13 cellular contexts compared by ENCODE assay signal in genomic region chr6:57432162-57432561, GRCh38.
A peak's percentile ranks its signal among the peaks of the same experiment; 100 is the strongest.
DNase-seq lines count a peak whose midpoint lies in the region; ATAC-seq and TF ChIP-seq lines count a peak whose summit lies in the region.
"Had no signal": no experiment of that assay in that cellular context is flagged by ENCODE, and none has a peak within 500 bp of the region (broad histone marks: within the 10 kb centered on the region; RNA-seq: fewer than 3 reads in every experiment).

No MANE protein-coding gene starts in this region.

- intact Hi-C loops in MCF 10A (cut with micrococcal nuclease) = no loop called here
- intact Hi-C loops in breast epithelium (cut with DNase I; ENCODE audit: low total_unique reads) = no loop called here

- no peaks in the 10 kb centered on the region for H3K36me3 Mint-ChIP-seq in MCF 10A (ENCODE audit: insufficient read depth, unreplicated experiment)
- H3K36me3 Mint-ChIP-seq in stimulated activated memory B cell treated with anti-CD40 and anti-IgM and Interleukin-4, amounts not matched to agents 10 μg/mL and 1 μg/mL and 100 μg/mL, for 72 hours = peaks cover 10% of the 10 kb centered on the region

- no peak for TF ChIP-seq CTCF in MCF 10A (IDR thresholded peaks at IDR 0.05; ENCODE audit: unreplicated experiment)
- no peak for TF ChIP-seq CTCF in breast epithelium (IDR thresholded peaks at IDR 0.05)
- no peak for TF ChIP-seq CTCF in fibroblast of pulmonary artery (IDR thresholded peaks at IDR 0.05; ENCODE audit: low read length, missing control alignments)

- no peak overlapping the region for H3K27ac ChIP-seq in breast epithelium
- H3K27ac ChIP-seq: HL-60 had no signal

- no peak for TF ChIP-seq POLR2A in breast epithelium (IDR thresholded peaks at IDR 0.05)

- BruUV-seq in MCF 10A (replicated peaks; lab: Mats Ljungman, UMichigan) = no TSS peak

- H3K4me1 Mint-ChIP-seq in MCF 10A (ENCODE audit: insufficient read depth, unreplicated experiment) = peaks cover 9% of the 10 kb centered on the region
- peaks cover 60% of the 10 kb centered on the region for H3K4me1 Mint-ChIP-seq in stimulated activated memory B cell treated with anti-CD40 and anti-IgM and Interleukin-4, amounts not matched to agents 10 μg/mL and 1 μg/mL and 100 μg/mL, for 72 hours
- H3K4me1 Mint-ChIP-seq: nephron had no signal

- DNase-seq in MCF 10A (ENCODE audit: unreplicated experiment) = peak; percentile 45
- no peak for DNase-seq in breast epithelium (ENCODE audit: low spot score in 2 of 2)
- peak; percentile 88 for DNase-seq in fibroblast of pulmonary artery (ENCODE audit: low read depth)
- no peak for DNase-seq in activated gamma-delta T cell treated with Interleukin-2 at 50 U/mL for 16 hours
- no peak for DNase-seq in effector CD8-positive, alpha-beta T cell (lab: John Stamatoyannopoulos, UW)
- DNase-seq: endodermal cell; NCI-H146; stimulated activated naive CD8-positive, alpha-beta T cell treated with anti-CD3 and anti-CD28 coated beads, Interleukin-15, Interleukin-2, amounts not matched to agents 100 U/mL and 50 U/mL, for 24 hours had no signal

- H3K9me3 ChIP-seq in breast epithelium = no peaks in the 10 kb centered on the region

- H3K27ac Mint-ChIP-seq in MCF 10A (ENCODE audit: low read depth, unreplicated experiment) = peak overlapping the region; percentile 78
- peak overlapping the region; percentile 67 for H3K27ac Mint-ChIP-seq in stimulated activated memory B cell treated with anti-CD40 and anti-IgM and Interleukin-4, amounts not matched to agents 10 μg/mL and 1 μg/mL and 100 μg/mL, for 72 hours
- H3K27ac Mint-ChIP-seq: nephron had no signal

- no peaks in the 10 kb centered on the region for H3K9me3 Mint-ChIP-seq in MCF 10A (ENCODE audit: unreplicated experiment)
- no peaks in the 10 kb centered on the region for H3K9me3 Mint-ChIP-seq in stimulated activated memory B cell treated with anti-CD40 and anti-IgM and Interleukin-4, amounts not matched to agents 10 μg/mL and 1 μg/mL and 100 μg/mL, for 72 hours
- H3K9me3 Mint-ChIP-seq: endodermal cell, nephron had no signal

- H3K4me1 ChIP-seq in breast epithelium = no peaks in the 10 kb centered on the region

- no peaks in the 10 kb centered on the region for H3K36me3 ChIP-seq in breast epithelium

- H3K27me3 Mint-ChIP-seq in MCF 10A (ENCODE audit: insufficient read depth, unreplicated experiment) = no peaks in the 10 kb centered on the region
- H3K27me3 Mint-ChIP-seq in stimulated activated memory B cell treated with anti-CD40 and anti-IgM and Interleukin-4, amounts not matched to agents 10 μg/mL and 1 μg/mL and 100 μg/mL, for 72 hours = no peaks in the 10 kb centered on the region

- POLR2A ChIA-PET in MCF 10A (lab: Yijun Ruan, JAX) = no interaction called here

- H3K4me3 ChIP-seq in breast epithelium = no peak overlapping the region
- no peak overlapping the region for H3K4me3 ChIP-seq in fibroblast of pulmonary artery (replicated peaks; ENCODE audit: low read depth, low read length)

- ATAC-seq in SK-N-SH treated with all-trans-retinoic acid at 6 μM for 48 hours (peak; percentile 79), GM18511 (IDR thresholded peaks at IDR 0.05; ENCODE audit: unreplicated experiment) (no peak)
- ATAC-seq in stimulated activated memory B cell treated with anti-CD40 and anti-IgM and Interleukin-4, amounts not matched to agents 10 μg/mL and 1 μg/mL and 100 μg/mL, for 72 hours = no peak
- ATAC-seq: stimulated activated naive CD8-positive, alpha-beta T cell treated with anti-CD3 and anti-CD28 coated beads, Interleukin-15, Interleukin-2, amounts not matched to agents 100 U/mL and 50 U/mL, for 24 hours had no signal

- no peaks in the 10 kb centered on the region for H3K27me3 ChIP-seq in breast epithelium

- CTCF ChIA-PET in MCF 10A (lab: Yijun Ruan, JAX) = no interaction called here

- peak overlapping the region; percentile 30 for H3K4me3 Mint-ChIP-seq in MCF 10A (ENCODE audit: unreplicated experiment)
- H3K4me3 Mint-ChIP-seq in stimulated activated memory B cell treated with anti-CD40 and anti-IgM and Interleukin-4, amounts not matched to agents 10 μg/mL and 1 μg/mL and 100 μg/mL, for 72 hours = no peak overlapping the region
- H3K4me3 Mint-ChIP-seq: endodermal cell, nephron had no signal

TF ChIP-seq in SK-N-SH treated with all-trans-retinoic acid at 6 μM for 48 hours, 23 proteins besides CTCF, POLR2A, EP300 and RAD21:
- no peak for TF ChIP-seq CSRNP3 (CRISPR knock-in tag; IDR thresholded peaks at IDR 0.05)

Comparison
In these comparisons a context has a peak if more than half of its experiments do, and no peak if none do; other contexts are left out.
1. DNase-seq: peak in MCF 10A (single experiment) and fibroblast of pulmonary artery (single experiment); none in breast epithelium (0 of 2), activated gamma-delta T cell treated with Interleukin-2 at 50 U/mL for 16 hours (single experiment) and effector CD8-positive, alpha-beta T cell (single experiment).